21 cellular contexts compared by ENCODE assay signal in the genomic region with DNA sequence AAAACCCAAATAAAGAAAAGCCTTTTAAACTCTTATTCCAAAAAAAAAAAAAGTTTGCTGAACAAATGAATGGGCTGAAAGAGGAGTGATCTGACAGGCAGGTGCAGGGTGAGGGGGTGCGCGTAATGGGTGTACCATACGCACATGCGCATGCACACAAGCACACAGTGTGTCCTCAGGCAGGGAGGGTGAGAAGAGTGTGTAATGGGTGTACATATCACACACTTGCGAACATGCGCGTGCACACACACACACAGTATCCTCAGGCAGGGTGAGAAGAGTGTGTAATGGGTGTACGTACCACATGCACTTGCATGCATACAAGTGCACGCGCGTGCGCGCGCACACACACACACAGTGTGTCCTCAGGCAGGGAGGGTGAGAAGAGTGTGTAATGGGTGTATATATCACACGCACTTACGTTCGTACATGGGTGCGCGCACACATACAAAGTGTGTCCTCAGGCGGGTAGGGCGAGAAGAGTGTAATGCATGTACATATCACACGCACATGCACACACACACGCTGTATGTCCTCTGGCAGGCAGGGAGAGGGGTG.
"Had no signal": no experiment of that assay in that cellular context is flagged by ENCODE, and none has a peak within 500 bp of the region (broad histone marks: within the 10 kb centered on the region; RNA-seq: fewer than 3 reads in every experiment).

No MANE protein-coding gene starts in this region.

- H3K4me3 ChIP-seq: ascending aorta, gastrocnemius medialis, heart left ventricle, skin epidermis, stomach, testis had no signal

- H3K27me3 ChIP-seq: ascending aorta, gastrocnemius medialis, heart left ventricle, stomach, testis had no signal

- H3K36me3 Mint-ChIP-seq: natural killer cell; stimulated activated effector memory CD8-positive, alpha-beta T cell treated with anti-CD3 and anti-CD28 coated beads, Interleukin-12 subunit alpha, Interleukin-12 subunit beta, amount 100 ng/mL, for 72 hours had no signal

- DNase-seq: activated CD4-positive, alpha-beta T cell treated with anti-CD3 and anti-CD28 coated beads, Interleukin-2, amount 10 ng/mL, durations not matched to agents 7 days and 5 days; activated CD8-positive, alpha-beta T cell treated with anti-CD3 and anti-CD28 coated beads, Interleukin-2, amount 10 ng/mL, durations not matched to agents 7 days and 5 days; activated naive CD4-positive, alpha-beta T cell treated with anti-CD3 and anti-CD28 coated beads, Interleukin-2, amount 50 U/mL, for 16 hours; activated T-cell treated with anti-CD3 and anti-CD28 coated beads, Interleukin-2, amount 50 U/mL, for 4 hours; cerebellar nuclear complex; effector CD8-positive, alpha-beta T cell; gastrocnemius medialis; natural killer cell; stimulated activated CD4-positive, alpha-beta T cell treated with anti-CD3 and anti-CD28 coated beads, Interleukin-15, amount 100 ng/mL, for 24 hours; stimulated activated CD4-positive, alpha-beta T cell treated with anti-CD3 and anti-CD28 coated beads, Interleukin-4, amount 100 ng/mL, for 24 hours; stomach; testis had no signal

- H3K9me3 ChIP-seq: ascending aorta, gastrocnemius medialis, heart left ventricle, neutrophil, stomach, testis had no signal

- ATAC-seq: activated CD4-positive, CD25-positive, alpha-beta regulatory T cell treated with anti-CD3 and anti-CD28 coated beads, Interleukin-2, amount 50 U/mL, for 24 hours; activated CD8-positive, alpha-beta T cell treated with anti-CD3 and anti-CD28 coated beads, Interleukin-2, amount 10 ng/mL, durations not matched to agents 7 days and 5 days; activated T-cell treated with anti-CD3 and anti-CD28 coated beads, Interleukin-2, amount 50 U/mL, for 4 hours; esophagus mucosa; gastrocnemius medialis; natural killer cell; stimulated activated effector memory CD8-positive, alpha-beta T cell treated with anti-CD3 and anti-CD28 coated beads, Interleukin-12 subunit alpha, Interleukin-12 subunit beta, amount 100 ng/mL, for 72 hours had no signal

- H3K36me3 ChIP-seq: gastrocnemius medialis, neutrophil had no signal

- H3K27ac Mint-ChIP-seq: activated CD4-positive, alpha-beta T cell treated with anti-CD3 and anti-CD28 coated beads, Interleukin-2, amount 10 ng/mL, durations not matched to agents 7 days and 5 days; activated CD8-positive, alpha-beta T cell treated with anti-CD3 and anti-CD28 coated beads, Interleukin-2, amount 10 ng/mL, durations not matched to agents 7 days and 5 days; natural killer cell; type B pancreatic cell had no signal

- H3K9me3 Mint-ChIP-seq: activated CD4-positive, alpha-beta T cell treated with anti-CD3 and anti-CD28 coated beads, Interleukin-2, amount 10 ng/mL, durations not matched to agents 7 days and 5 days; activated T-cell treated with anti-CD3 and anti-CD28 coated beads, Interleukin-2, amount 50 U/mL, for 4 hours; natural killer cell; stimulated activated effector memory CD8-positive, alpha-beta T cell treated with anti-CD3 and anti-CD28 coated beads, Interleukin-12 subunit alpha, Interleukin-12 subunit beta, amount 100 ng/mL, for 72 hours; type B pancreatic cell had no signal

- H3K4me3 Mint-ChIP-seq: activated CD4-positive, alpha-beta T cell treated with anti-CD3 and anti-CD28 coated beads, Interleukin-2, amount 10 ng/mL, durations not matched to agents 7 days and 5 days; activated CD8-positive, alpha-beta T cell treated with anti-CD3 and anti-CD28 coated beads, Interleukin-2, amount 10 ng/mL, durations not matched to agents 7 days and 5 days; activated T-cell treated with anti-CD3 and anti-CD28 coated beads, Interleukin-2, amount 50 U/mL, for 4 hours; natural killer cell; stimulated activated effector memory CD8-positive, alpha-beta T cell treated with anti-CD3 and anti-CD28 coated beads, Interleukin-12 subunit alpha, Interleukin-12 subunit beta, amount 100 ng/mL, for 72 hours; type B pancreatic cell had no signal

- H3K27ac ChIP-seq: ascending aorta, gastrocnemius medialis, heart left ventricle, neutrophil, parathyroid adenoma, skin epidermis, stomach, testis had no signal

- H3K4me1 ChIP-seq: ascending aorta, gastrocnemius medialis, heart left ventricle, parathyroid adenoma, stomach, testis had no signal

- H3K9ac ChIP-seq: parathyroid adenoma had no signal

- H3K27me3 Mint-ChIP-seq: activated CD4-positive, alpha-beta T cell treated with anti-CD3 and anti-CD28 coated beads, Interleukin-2, amount 10 ng/mL, durations not matched to agents 7 days and 5 days; type B pancreatic cell had no signal
